Comparison of ENCODE assay signal across 8 cellular contexts in the genomic region with DNA sequence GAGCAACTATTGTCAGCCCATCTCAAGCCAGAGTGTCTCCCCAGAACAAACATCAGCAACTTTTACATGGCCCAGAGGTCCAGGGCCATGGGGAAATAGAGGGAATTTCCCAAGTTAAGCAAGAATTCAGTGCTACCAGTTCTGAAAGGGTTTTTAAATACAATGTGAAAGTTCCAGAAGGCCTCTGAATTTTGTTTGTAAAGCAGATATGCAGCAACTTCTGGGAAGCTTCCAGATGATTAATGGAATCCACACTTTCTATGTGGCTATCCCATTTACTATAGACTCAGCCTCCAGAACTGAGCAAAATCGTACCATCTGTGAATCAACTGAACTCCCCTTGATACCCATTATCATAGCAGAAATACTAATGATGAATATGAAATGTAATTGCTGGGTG.
DNase-seq lines count a peak whose midpoint lies in the region; ATAC-seq and TF ChIP-seq lines count a peak whose summit lies in the region.
"Had no signal": no experiment of that assay in that cellular context is flagged by ENCODE, and none has a peak within 500 bp of the region (broad histone marks: within the 10 kb centered on the region; RNA-seq: fewer than 3 reads in every experiment).

No MANE protein-coding gene starts in this region.

- 50% methylated on average over 1 of the region's 1 CpG for WGBS in suprapubic skin

- no peak for TF ChIP-seq CTCF in fibroblast of the aortic adventitia (IDR thresholded peaks at IDR 0.05; ENCODE audit: insufficient read depth, low read length)
- TF ChIP-seq CTCF in suprapubic skin (IDR thresholded peaks at IDR 0.05): no peak

- H3K4me3 ChIP-seq in fibroblast of the aortic adventitia (ENCODE audit: low read depth, low read length) (no peak overlapping the region), suprapubic skin (no peak overlapping the region)

- no peaks in the 10 kb centered on the region for H3K9me3 ChIP-seq in suprapubic skin

- peak; percentile 64 for ATAC-seq in GM19463 (IDR thresholded peaks at IDR 0.05; ENCODE audit: unreplicated experiment)

- no peaks in the 10 kb centered on the region for H3K36me3 ChIP-seq in suprapubic skin

- H3K27ac ChIP-seq in suprapubic skin: peak overlapping the region; percentile 67

- no peak for TF ChIP-seq POLR2A in suprapubic skin (IDR thresholded peaks at IDR 0.05)

- H3K4me1 ChIP-seq in suprapubic skin: peaks cover 21% of the 10 kb centered on the region

- peak; percentile 62 for DNase-seq in HS-5 (ENCODE audit: low read depth)
- peak; percentile 98 for DNase-seq in fibroblast of the aortic adventitia (ENCODE audit: low read depth)
- no peak for DNase-seq in suprapubic skin (ENCODE audit: low spot score in 2 of 2)
- DNase-seq in activated effector memory CD4-positive, alpha-beta T cell treated with Interleukin-2 at 50 U/mL for 16 hours: no peak
- no peak for DNase-seq in NCI-H2196 treated with DMSO at 0.1 percent for 48 hours (lab: John Stamatoyannopoulos, UW; ENCODE audit: unreplicated experiment)
- no peak for DNase-seq in NCI-H1048 (lab: John Stamatoyannopoulos, UW)
- DNase-seq: activated naive CD4-positive, alpha-beta T cell had no signal

- H3K27me3 ChIP-seq in suprapubic skin: no peaks in the 10 kb centered on the region

- TF ChIP-seq EP300 in suprapubic skin (IDR thresholded peaks at IDR 0.05): no peak

Comparison
In these comparisons a context has a peak if more than half of its experiments do, and no peak if none do; other contexts are left out.
1. DNase-seq: peak in HS-5 (single experiment) and fibroblast of the aortic adventitia (single experiment); none in suprapubic skin (0 of 2), activated effector memory CD4-positive, alpha-beta T cell treated with Interleukin-2 at 50 U/mL for 16 hours (single experiment), NCI-H2196 treated with DMSO at 0.1 percent for 48 hours (single experiment) and NCI-H1048 (single experiment).